Comparison of ENCODE assay signal across 1 cellular context in genomic region chr16:27314161-27314723, GRCh38.
TF ChIP-seq lines count a peak whose summit lies in the region.

No MANE protein-coding gene starts in this region.

TF ChIP-seq in K562, 482 proteins besides CTCF, POLR2A, EP300 and RAD21 (continues in another document):
- TF ChIP-seq, protein P1, sequence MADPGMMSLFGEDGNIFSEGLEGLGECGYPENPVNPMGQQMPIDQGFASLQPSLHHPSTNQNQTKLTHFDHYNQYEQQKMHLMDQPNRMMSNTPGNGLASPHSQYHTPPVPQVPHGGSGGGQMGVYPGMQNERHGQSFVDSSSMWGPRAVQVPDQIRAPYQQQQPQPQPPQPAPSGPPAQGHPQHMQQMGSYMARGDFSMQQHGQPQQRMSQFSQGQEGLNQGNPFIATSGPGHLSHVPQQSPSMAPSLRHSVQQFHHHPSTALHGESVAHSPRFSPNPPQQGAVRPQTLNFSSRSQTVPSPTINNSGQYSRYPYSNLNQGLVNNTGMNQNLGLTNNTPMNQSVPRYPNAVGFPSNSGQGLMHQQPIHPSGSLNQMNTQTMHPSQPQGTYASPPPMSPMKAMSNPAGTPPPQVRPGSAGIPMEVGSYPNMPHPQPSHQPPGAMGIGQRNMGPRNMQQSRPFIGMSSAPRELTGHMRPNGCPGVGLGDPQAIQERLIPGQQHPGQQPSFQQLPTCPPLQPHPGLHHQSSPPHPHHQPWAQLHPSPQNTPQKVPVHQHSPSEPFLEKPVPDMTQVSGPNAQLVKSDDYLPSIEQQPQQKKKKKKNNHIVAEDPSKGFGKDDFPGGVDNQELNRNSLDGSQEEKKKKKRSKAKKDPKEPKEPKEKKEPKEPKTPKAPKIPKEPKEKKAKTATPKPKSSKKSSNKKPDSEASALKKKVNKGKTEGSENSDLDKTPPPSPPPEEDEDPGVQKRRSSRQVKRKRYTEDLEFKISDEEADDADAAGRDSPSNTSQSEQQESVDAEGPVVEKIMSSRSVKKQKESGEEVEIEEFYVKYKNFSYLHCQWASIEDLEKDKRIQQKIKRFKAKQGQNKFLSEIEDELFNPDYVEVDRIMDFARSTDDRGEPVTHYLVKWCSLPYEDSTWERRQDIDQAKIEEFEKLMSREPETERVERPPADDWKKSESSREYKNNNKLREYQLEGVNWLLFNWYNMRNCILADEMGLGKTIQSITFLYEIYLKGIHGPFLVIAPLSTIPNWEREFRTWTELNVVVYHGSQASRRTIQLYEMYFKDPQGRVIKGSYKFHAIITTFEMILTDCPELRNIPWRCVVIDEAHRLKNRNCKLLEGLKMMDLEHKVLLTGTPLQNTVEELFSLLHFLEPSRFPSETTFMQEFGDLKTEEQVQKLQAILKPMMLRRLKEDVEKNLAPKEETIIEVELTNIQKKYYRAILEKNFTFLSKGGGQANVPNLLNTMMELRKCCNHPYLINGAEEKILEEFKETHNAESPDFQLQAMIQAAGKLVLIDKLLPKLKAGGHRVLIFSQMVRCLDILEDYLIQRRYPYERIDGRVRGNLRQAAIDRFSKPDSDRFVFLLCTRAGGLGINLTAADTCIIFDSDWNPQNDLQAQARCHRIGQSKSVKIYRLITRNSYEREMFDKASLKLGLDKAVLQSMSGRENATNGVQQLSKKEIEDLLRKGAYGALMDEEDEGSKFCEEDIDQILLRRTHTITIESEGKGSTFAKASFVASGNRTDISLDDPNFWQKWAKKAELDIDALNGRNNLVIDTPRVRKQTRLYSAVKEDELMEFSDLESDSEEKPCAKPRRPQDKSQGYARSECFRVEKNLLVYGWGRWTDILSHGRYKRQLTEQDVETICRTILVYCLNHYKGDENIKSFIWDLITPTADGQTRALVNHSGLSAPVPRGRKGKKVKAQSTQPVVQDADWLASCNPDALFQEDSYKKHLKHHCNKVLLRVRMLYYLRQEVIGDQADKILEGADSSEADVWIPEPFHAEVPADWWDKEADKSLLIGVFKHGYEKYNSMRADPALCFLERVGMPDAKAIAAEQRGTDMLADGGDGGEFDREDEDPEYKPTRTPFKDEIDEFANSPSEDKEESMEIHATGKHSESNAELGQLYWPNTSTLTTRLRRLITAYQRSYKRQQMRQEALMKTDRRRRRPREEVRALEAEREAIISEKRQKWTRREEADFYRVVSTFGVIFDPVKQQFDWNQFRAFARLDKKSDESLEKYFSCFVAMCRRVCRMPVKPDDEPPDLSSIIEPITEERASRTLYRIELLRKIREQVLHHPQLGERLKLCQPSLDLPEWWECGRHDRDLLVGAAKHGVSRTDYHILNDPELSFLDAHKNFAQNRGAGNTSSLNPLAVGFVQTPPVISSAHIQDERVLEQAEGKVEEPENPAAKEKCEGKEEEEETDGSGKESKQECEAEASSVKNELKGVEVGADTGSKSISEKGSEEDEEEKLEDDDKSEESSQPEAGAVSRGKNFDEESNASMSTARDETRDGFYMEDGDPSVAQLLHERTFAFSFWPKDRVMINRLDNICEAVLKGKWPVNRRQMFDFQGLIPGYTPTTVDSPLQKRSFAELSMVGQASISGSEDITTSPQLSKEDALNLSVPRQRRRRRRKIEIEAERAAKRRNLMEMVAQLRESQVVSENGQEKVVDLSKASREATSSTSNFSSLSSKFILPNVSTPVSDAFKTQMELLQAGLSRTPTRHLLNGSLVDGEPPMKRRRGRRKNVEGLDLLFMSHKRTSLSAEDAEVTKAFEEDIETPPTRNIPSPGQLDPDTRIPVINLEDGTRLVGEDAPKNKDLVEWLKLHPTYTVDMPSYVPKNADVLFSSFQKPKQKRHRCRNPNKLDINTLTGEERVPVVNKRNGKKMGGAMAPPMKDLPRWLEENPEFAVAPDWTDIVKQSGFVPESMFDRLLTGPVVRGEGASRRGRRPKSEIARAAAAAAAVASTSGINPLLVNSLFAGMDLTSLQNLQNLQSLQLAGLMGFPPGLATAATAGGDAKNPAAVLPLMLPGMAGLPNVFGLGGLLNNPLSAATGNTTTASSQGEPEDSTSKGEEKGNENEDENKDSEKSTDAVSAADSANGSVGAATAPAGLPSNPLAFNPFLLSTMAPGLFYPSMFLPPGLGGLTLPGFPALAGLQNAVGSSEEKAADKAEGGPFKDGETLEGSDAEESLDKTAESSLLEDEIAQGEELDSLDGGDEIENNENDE (IDR thresholded peaks at IDR 0.05; ENCODE audit: low read depth, low read length): no peak
- no peak for TF ChIP-seq ZNF280A (IDR thresholded peaks at IDR 0.05; ENCODE audit: low read depth, partially characterized antibody)
- TF ChIP-seq RBM22 (IDR thresholded peaks at IDR 0.05; ENCODE audit: low read depth, low read length, poor library complexity, severe bottlenecking): no peak
- TF ChIP-seq, protein P2, sequence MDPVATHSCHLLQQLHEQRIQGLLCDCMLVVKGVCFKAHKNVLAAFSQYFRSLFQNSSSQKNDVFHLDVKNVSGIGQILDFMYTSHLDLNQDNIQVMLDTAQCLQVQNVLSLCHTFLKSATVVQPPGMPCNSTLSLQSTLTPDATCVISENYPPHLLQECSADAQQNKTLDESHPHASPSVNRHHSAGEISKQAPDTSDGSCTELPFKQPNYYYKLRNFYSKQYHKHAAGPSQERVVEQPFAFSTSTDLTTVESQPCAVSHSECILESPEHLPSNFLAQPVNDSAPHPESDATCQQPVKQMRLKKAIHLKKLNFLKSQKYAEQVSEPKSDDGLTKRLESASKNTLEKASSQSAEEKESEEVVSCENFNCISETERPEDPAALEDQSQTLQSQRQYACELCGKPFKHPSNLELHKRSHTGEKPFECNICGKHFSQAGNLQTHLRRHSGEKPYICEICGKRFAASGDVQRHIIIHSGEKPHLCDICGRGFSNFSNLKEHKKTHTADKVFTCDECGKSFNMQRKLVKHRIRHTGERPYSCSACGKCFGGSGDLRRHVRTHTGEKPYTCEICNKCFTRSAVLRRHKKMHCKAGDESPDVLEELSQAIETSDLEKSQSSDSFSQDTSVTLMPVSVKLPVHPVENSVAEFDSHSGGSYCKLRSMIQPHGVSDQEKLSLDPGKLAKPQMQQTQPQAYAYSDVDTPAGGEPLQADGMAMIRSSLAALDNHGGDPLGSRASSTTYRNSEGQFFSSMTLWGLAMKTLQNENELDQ (CRISPR knock-in tag; IDR thresholded peaks at IDR 0.05; ENCODE audit: borderline replicate concordance): no peak
- TF ChIP-seq, protein P3, sequence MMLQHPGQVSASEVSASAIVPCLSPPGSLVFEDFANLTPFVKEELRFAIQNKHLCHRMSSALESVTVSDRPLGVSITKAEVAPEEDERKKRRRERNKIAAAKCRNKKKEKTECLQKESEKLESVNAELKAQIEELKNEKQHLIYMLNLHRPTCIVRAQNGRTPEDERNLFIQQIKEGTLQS (IDR thresholded peaks at IDR 0.05): peak; percentile 62; the same call in 1 of the 2 replicates
- TF ChIP-seq, protein P3 (CRISPR knock-in tag; conservative IDR thresholded peaks at IDR 0.05): no peak
- no peak for TF ChIP-seq HMGN3 (IDR thresholded peaks at IDR 0.05; ENCODE audit: borderline replicate concordance, extremely low read depth, insufficient read length, low read depth, low read length)
- TF ChIP-seq KDM5B (IDR thresholded peaks at IDR 0.05; ENCODE audit: insufficient replicate concordance, low read depth, low read length): no peak
- TF ChIP-seq TAF1 (IDR thresholded peaks at IDR 0.05; ENCODE audit: control insufficient read depth, extremely low read depth, insufficient read depth, low read length, severe bottlenecking): no peak
- no peak for TF ChIP-seq ZBTB7A (IDR thresholded peaks at IDR 0.05; ENCODE audit: borderline replicate concordance, control insufficient read depth, low read depth, low read length)
- TF ChIP-seq, protein P4, sequence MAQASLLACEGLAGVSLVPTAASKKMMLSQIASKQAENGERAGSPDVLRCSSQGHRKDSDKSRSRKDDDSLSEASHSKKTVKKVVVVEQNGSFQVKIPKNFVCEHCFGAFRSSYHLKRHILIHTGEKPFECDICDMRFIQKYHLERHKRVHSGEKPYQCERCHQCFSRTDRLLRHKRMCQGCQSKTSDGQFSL (CRISPR knock-in tag; IDR thresholded peaks at IDR 0.05): no peak
- TF ChIP-seq, protein P4 (tag; IDR thresholded peaks at IDR 0.05): no peak
- no peak for TF ChIP-seq EHMT2 (IDR thresholded peaks at IDR 0.05)
- no peak for TF ChIP-seq ZNF75A (CRISPR knock-in tag; IDR thresholded peaks at IDR 0.05)
- TF ChIP-seq, protein P5, sequence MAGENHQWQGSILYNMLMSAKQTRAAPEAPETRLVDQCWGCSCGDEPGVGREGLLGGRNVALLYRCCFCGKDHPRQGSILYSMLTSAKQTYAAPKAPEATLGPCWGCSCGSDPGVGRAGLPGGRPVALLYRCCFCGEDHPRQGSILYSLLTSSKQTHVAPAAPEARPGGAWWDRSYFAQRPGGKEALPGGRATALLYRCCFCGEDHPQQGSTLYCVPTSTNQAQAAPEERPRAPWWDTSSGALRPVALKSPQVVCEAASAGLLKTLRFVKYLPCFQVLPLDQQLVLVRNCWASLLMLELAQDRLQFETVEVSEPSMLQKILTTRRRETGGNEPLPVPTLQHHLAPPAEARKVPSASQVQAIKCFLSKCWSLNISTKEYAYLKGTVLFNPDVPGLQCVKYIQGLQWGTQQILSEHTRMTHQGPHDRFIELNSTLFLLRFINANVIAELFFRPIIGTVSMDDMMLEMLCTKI (IDR thresholded peaks at IDR 0.05; ENCODE audit: partially characterized antibody): no peak
- TF ChIP-seq NFXL1 (CRISPR knock-in tag; IDR thresholded peaks at IDR 0.05): no peak
- TF ChIP-seq TCF7L2 (IDR thresholded peaks at IDR 0.05; ENCODE audit: low read depth, low read length): no peak
- peak; percentile 55; the same call in 1 of the 2 replicates for TF ChIP-seq ETV5 (CRISPR knock-in tag; IDR thresholded peaks at IDR 0.05; ENCODE audit: low read depth)
- TF ChIP-seq, protein P6, sequence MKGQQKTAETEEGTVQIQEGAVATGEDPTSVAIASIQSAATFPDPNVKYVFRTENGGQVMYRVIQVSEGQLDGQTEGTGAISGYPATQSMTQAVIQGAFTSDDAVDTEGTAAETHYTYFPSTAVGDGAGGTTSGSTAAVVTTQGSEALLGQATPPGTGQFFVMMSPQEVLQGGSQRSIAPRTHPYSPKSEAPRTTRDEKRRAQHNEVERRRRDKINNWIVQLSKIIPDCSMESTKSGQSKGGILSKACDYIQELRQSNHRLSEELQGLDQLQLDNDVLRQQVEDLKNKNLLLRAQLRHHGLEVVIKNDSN (CRISPR knock-in tag; IDR thresholded peaks at IDR 0.05): no peak
- TF ChIP-seq ZNF239 (CRISPR knock-in tag; IDR thresholded peaks at IDR 0.05): no peak
- TF ChIP-seq, protein P7, sequence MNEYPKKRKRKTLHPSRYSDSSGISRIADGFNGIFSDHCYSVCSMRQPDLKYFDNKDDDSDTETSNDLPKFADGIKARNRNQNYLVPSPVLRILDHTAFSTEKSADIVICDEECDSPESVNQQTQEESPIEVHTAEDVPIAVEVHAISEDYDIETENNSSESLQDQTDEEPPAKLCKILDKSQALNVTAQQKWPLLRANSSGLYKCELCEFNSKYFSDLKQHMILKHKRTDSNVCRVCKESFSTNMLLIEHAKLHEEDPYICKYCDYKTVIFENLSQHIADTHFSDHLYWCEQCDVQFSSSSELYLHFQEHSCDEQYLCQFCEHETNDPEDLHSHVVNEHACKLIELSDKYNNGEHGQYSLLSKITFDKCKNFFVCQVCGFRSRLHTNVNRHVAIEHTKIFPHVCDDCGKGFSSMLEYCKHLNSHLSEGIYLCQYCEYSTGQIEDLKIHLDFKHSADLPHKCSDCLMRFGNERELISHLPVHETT (CRISPR knock-in tag; conservative IDR thresholded peaks at IDR 0.05 in 1 of 2, IDR thresholded peaks at IDR 0.05 in 1 of 2): no peak
- TF ChIP-seq SRSF1 (IDR thresholded peaks at IDR 0.05; ENCODE audit: low read depth, low read length): no peak
- TF ChIP-seq TEAD4 (IDR thresholded peaks at IDR 0.05; ENCODE audit: low read length): no peak
- no peak for TF ChIP-seq TEAD4 (CRISPR knock-in tag; IDR thresholded peaks at IDR 0.05; ENCODE audit: borderline replicate concordance)
- TF ChIP-seq, protein P8, sequence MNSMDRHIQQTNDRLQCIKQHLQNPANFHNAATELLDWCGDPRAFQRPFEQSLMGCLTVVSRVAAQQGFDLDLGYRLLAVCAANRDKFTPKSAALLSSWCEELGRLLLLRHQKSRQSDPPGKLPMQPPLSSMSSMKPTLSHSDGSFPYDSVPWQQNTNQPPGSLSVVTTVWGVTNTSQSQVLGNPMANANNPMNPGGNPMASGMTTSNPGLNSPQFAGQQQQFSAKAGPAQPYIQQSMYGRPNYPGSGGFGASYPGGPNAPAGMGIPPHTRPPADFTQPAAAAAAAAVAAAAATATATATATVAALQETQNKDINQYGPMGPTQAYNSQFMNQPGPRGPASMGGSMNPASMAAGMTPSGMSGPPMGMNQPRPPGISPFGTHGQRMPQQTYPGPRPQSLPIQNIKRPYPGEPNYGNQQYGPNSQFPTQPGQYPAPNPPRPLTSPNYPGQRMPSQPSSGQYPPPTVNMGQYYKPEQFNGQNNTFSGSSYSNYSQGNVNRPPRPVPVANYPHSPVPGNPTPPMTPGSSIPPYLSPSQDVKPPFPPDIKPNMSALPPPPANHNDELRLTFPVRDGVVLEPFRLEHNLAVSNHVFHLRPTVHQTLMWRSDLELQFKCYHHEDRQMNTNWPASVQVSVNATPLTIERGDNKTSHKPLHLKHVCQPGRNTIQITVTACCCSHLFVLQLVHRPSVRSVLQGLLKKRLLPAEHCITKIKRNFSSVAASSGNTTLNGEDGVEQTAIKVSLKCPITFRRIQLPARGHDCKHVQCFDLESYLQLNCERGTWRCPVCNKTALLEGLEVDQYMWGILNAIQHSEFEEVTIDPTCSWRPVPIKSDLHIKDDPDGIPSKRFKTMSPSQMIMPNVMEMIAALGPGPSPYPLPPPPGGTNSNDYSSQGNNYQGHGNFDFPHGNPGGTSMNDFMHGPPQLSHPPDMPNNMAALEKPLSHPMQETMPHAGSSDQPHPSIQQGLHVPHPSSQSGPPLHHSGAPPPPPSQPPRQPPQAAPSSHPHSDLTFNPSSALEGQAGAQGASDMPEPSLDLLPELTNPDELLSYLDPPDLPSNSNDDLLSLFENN (IDR thresholded peaks at IDR 0.05; ENCODE audit: low read depth in 2 of 2, low read length in 2 of 2): no peak
- no peak for TF ChIP-seq KDM2B (CRISPR knock-in tag; IDR thresholded peaks at IDR 0.05)
- TF ChIP-seq ARHGAP35 (IDR thresholded peaks at IDR 0.05; ENCODE audit: partially characterized antibody): no peak
- no peak for TF ChIP-seq ZNF12 (CRISPR knock-in tag; IDR thresholded peaks at IDR 0.05)
- TF ChIP-seq ZNF354B (CRISPR knock-in tag; IDR thresholded peaks at IDR 0.05): no peak
- no peak for TF ChIP-seq ZNF830 (CRISPR knock-in tag; IDR thresholded peaks at IDR 0.05)
- TF ChIP-seq NFIX (CRISPR knock-in tag; IDR thresholded peaks at IDR 0.05; ENCODE audit: low read depth): no peak
